In the genomic region with DNA sequence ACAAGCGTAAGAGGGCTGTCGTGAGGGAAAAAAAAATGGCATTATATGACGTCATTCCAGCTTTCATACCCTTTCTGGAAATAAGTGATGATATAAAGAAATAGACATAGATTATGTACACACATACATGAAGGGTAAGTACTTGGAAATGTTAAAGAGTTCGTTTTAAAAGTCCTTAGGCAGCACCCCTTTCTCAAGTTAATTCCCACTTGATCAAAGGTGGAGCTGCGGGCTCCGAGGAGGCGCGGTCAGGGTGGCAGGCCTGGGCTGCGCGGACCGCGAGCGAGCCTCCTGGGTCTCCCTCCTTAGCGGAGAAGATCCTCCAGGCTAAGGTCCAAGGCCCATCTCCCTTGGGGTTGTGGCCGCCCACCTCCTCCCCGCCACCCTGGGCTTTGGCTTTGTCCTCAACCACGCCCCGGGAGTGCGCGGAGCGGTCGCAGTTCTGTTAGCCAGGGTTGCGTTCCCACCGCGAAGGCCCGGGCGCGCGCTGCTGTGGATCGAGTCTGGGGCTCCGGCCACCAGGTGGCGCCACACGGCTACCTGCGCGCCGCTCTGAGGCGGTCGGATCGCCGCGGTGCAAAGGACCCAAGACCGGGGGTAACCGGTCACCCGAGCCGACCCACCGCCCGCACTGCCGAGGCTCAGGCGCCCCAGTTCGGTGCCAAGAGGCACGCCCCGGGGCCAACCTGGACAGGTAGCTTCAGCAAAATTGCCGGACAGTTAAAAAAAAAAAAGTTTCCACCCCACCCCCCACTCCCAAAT, we compare ENCODE assay signal across 8 cellular contexts.
DNase-seq lines count a peak whose midpoint lies in the region; ATAC-seq and TF ChIP-seq lines count a peak whose summit lies in the region.

No MANE protein-coding gene starts in this region.

- H3K4me3 Mint-ChIP-seq in central memory CD8-positive, alpha-beta T cell: peak overlapping the region; percentile 40

- no peaks in the 10 kb centered on the region for H3K36me3 Mint-ChIP-seq in central memory CD8-positive, alpha-beta T cell (ENCODE audit: insufficient read depth)

- H3K27me3 Mint-ChIP-seq in central memory CD8-positive, alpha-beta T cell: peaks cover 8% of the 10 kb centered on the region

- H3K27ac Mint-ChIP-seq in central memory CD8-positive, alpha-beta T cell (ENCODE audit: low read depth): no peak overlapping the region

- peak; percentile 54 for ATAC-seq in HG02623 (IDR thresholded peaks at IDR 0.05; ENCODE audit: unreplicated experiment)
- ATAC-seq in activated CD4-positive, CD25-positive, alpha-beta regulatory T cell treated with anti-CD3 and anti-CD28 coated beads, Interleukin-2, amount 50 U/mL, for 24 hours: peak; percentile 94 to 95
- ATAC-seq in central memory CD8-positive, alpha-beta T cell (replicated peaks; ENCODE audit: extremely low read depth, poor library complexity, severe bottlenecking): peak; percentile 94
- ATAC-seq in left colon: peak; percentile 82
- ATAC-seq in HG03280 (IDR thresholded peaks at IDR 0.05; ENCODE audit: unreplicated experiment): no peak

- DNase-seq in GM10266 (ENCODE audit: extremely low spot score) (peak; percentile 79), NCI-H1930 (lab: John Stamatoyannopoulos, UW) (peak; percentile 47 to 73), left colon (peak; percentile 73 to 93)
- DNase-seq in central memory CD8-positive, alpha-beta T cell (ENCODE audit: low spot score in 2 of 2): peak; percentile 57 to 69
- peak; percentile 73 to 84 (median 78) for DNase-seq in stimulated activated CD4-positive, alpha-beta T cell treated with anti-CD3 and anti-CD28 coated beads, Interleukin-1b, Interleukin-23, amount 100 ng/mL, for 24 hours (ENCODE audit: low read depth in 4 of 4, low spot score in 1 of 4)

- peaks cover 5% of the 10 kb centered on the region for H3K4me1 Mint-ChIP-seq in central memory CD8-positive, alpha-beta T cell

- H3K9me3 Mint-ChIP-seq in central memory CD8-positive, alpha-beta T cell: no peaks in the 10 kb centered on the region

- intact Hi-C loops in left colon (cut with DNase I, micrococcal nuclease): loop anchor here in 1 of 2 donors (5.0 kb wide), 1 partner anchor 191 kb away; no protein-coding TSS in a partner anchor

- peak; percentile 96 for TF ChIP-seq CTCF in GM10266 (IDR thresholded peaks at IDR 0.05; ENCODE audit: control insufficient read depth, insufficient read depth, low read depth, missing control alignments)
